11 cellular contexts compared by ENCODE assay signal in the genomic region with DNA sequence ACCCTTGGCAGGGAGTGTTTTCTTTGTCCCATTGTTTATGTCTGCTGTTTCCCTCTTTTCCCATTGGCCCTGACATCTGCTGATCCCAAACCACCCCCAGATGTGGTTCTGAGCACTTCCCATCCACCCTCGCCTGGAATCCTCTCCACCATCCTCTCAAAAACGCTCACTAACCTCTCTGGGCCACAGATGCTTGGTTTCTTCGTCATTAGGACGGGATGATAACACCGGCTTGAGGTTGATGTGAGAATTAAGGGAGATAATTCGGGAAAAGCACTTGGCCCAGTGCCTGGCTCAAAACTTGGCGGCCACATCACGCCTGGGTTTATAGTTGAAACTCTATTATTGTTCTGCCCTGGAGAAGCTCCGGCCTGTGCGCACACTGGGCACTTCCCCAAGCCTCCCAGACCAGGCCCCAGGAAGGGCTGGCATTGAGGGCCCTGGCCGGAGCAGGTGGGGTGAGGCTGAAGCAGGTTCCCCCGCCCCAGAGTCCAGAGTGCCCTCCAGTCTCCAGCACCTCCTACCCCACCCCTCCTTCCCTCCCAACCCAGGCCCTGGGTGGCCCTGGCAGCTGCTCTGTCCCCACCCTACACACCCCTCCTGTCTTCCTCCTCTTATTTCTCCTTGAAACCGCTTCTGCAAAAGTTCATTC.
DNase-seq lines count a peak whose midpoint lies in the region; ATAC-seq and TF ChIP-seq lines count a peak whose summit lies in the region.
"Had no signal": no experiment of that assay in that cellular context is flagged by ENCODE, and none has a peak within 500 bp of the region (broad histone marks: within the 10 kb centered on the region; RNA-seq: fewer than 3 reads in every experiment).

No MANE protein-coding gene starts in this region.

- peak overlapping the region; percentile 43 for H4K91ac ChIP-seq in IMR-90 (ENCODE audit: insufficient read depth, low read depth, low read length)

- no peak overlapping the region for H3K9ac ChIP-seq in IMR-90 (ENCODE audit: low read depth, low read length)
- H3K9ac ChIP-seq: neural progenitor cell had no signal

- peak overlapping the region; percentile 6; the same call in 1 of the 2 replicates for H2BK20ac ChIP-seq in IMR-90 (ENCODE audit: low read depth, low read length)

- no peak overlapping the region for H3K14ac ChIP-seq in IMR-90 (replicated peaks; ENCODE audit: low read depth, low read length)

- H3K79me1 ChIP-seq in IMR-90 (ENCODE audit: low read depth in 1 of 2, low read length in 2 of 2): no peaks in the 10 kb centered on the region

- TF ChIP-seq CTCF in AG10803 (conservative IDR thresholded peaks at IDR 0.05; ENCODE audit: low read length): no peak
- TF ChIP-seq CTCF in IMR-90 (conservative IDR thresholded peaks at IDR 0.05; ENCODE audit: low read depth, low read length): no peak
- TF ChIP-seq CTCF in cardiac fibroblast (IDR thresholded peaks at IDR 0.05; ENCODE audit: low read depth, low read length): no peak
- TF ChIP-seq CTCF in chondrocyte (IDR thresholded peaks at IDR 0.05): no peak

- H2BK120ac ChIP-seq in IMR-90 (ENCODE audit: low read depth, low read length): peak overlapping the region; percentile 50

- ATAC-seq in IMR-90 (ENCODE audit: low read depth): peak; percentile 95

- peak overlapping the region; percentile 0 for H2AFZ ChIP-seq in IMR-90 (replicated peaks; ENCODE audit: low read length, poor library complexity)
- H2AFZ ChIP-seq: neural progenitor cell had no signal

- H3K27me3 ChIP-seq in IMR-90 (ENCODE audit: control insufficient read depth, insufficient read depth, low read length): peaks cover 8% of the 10 kb centered on the region
- H3K27me3 ChIP-seq: neural progenitor cell had no signal

- intact Hi-C loops in IMR-90 (cut with micrococcal nuclease): no loop called here
- intact Hi-C loops in activated T-helper 1 cell treated with anti-CD3 and anti-CD28 coated beads, Interleukin-12 subunit alpha, Interleukin-12 subunit beta, Interleukin-2, Interleukin-4 antibody, amounts not matched to agents 30 ng/mL and 10 ng/mL and 1 ng/mL, durations not matched to agents 14 hours and 24 hours and 36 hours (cut with micrococcal nuclease): no loop called here

- H3K36me3 ChIP-seq in IMR-90 (ENCODE audit: control insufficient read depth, insufficient read depth, low read length): no peaks in the 10 kb centered on the region
- H3K36me3 ChIP-seq: cardiac muscle cell, neural progenitor cell, tibial artery had no signal

- H2AK5ac ChIP-seq in IMR-90 (ENCODE audit: low read depth, low read length): no peak overlapping the region; the same call in 1 of the 2 replicates

- no peak overlapping the region for H3K27ac Mint-ChIP-seq in activated T-helper 1 cell treated with anti-CD3 and anti-CD28 coated beads, Interleukin-12 subunit alpha, Interleukin-12 subunit beta, Interleukin-2, Interleukin-4 antibody, amounts not matched to agents 30 ng/mL and 10 ng/mL and 1 ng/mL, durations not matched to agents 14 hours and 24 hours and 36 hours
- H3K27ac Mint-ChIP-seq in chondrocyte (ENCODE audit: unreplicated experiment): no peak overlapping the region

- 0 out of 3 replicates have a peak overlapping the region, but pooled peaks have one; percentile 66 for H2BK15ac ChIP-seq in IMR-90 (ENCODE audit: low read depth, low read length)

- CTCF ChIA-PET in IMR-90 (lab: Yijun Ruan, JAX): no interaction called here

- no peak overlapping the region for H3K4me2 ChIP-seq in IMR-90 (ENCODE audit: low read depth, low read length)
- H3K4me2 ChIP-seq: neural progenitor cell had no signal

- peak overlapping the region; percentile 63 for H3K4ac ChIP-seq in IMR-90 (ENCODE audit: low read depth, low read length)

- H2AK9ac ChIP-seq in IMR-90 (replicated peaks; ENCODE audit: low read depth, low read length, poor library complexity): no peak overlapping the region

- H4K5ac ChIP-seq in IMR-90 (ENCODE audit: low read depth, low read length): 0 out of 2 replicates have a peak overlapping the region, but pooled peaks have one; percentile 8

- in situ Hi-C loops in IMR-90 (cut with MboI; ENCODE audit: low sequenced_read_pairs): no loop called here

- H3K4me3 ChIP-seq in AG10803 (ENCODE audit: low read length): no peak overlapping the region
- H3K4me3 ChIP-seq in IMR-90 (ENCODE audit: insufficient read depth, low read depth, low read length): no peak overlapping the region
- no peak overlapping the region for H3K4me3 ChIP-seq in cardiac fibroblast (replicated peaks in 1 of 2; ENCODE audit: low read depth in 2 of 2, low read length in 2 of 2)
- H3K4me3 ChIP-seq: cardiac muscle cell, neural progenitor cell, tibial artery had no signal

- no peak overlapping the region for H3K4me3 Mint-ChIP-seq in activated T-helper 1 cell treated with anti-CD3 and anti-CD28 coated beads, Interleukin-12 subunit alpha, Interleukin-12 subunit beta, Interleukin-2, Interleukin-4 antibody, amounts not matched to agents 30 ng/mL and 10 ng/mL and 1 ng/mL, durations not matched to agents 14 hours and 24 hours and 36 hours
- H3K4me3 Mint-ChIP-seq in chondrocyte (ENCODE audit: unreplicated experiment): no peak overlapping the region

- H3K27me3 Mint-ChIP-seq in activated T-helper 1 cell treated with anti-CD3 and anti-CD28 coated beads, Interleukin-12 subunit alpha, Interleukin-12 subunit beta, Interleukin-2, Interleukin-4 antibody, amounts not matched to agents 30 ng/mL and 10 ng/mL and 1 ng/mL, durations not matched to agents 14 hours and 24 hours and 36 hours (ENCODE audit: insufficient read depth): peaks cover 18% of the 10 kb centered on the region
- H3K27me3 Mint-ChIP-seq in chondrocyte (ENCODE audit: low read depth): peaks cover 12% of the 10 kb centered on the region

- no peak; the same call in 1 of the 2 replicates for TF ChIP-seq RAD21 in IMR-90 (IDR thresholded peaks at IDR 0.05; ENCODE audit: low read length)

- peak overlapping the region; percentile 21; the same call in 1 of the 2 replicates for H3K27ac ChIP-seq in IMR-90 (ENCODE audit: insufficient read depth, low read length)
- H3K27ac ChIP-seq: cardiac muscle cell, neural progenitor cell, tibial artery had no signal

- no peak overlapping the region for H3K23ac ChIP-seq in IMR-90 (ENCODE audit: low read depth, low read length)

- dilution Hi-C loops in IMR-90 (cut with HindIII; ENCODE audit: low sequenced_read_pairs, unreplicated experiment): no loop called here

- peak; percentile 96 for DNase-seq in AG10803 (ENCODE audit: low read depth)
- peak; percentile 97 for DNase-seq in IMR-90
- peak; percentile 78 to 98 for DNase-seq in cardiac fibroblast (ENCODE audit: low read depth in 2 of 2)
- DNase-seq in lung microvascular endothelial cell (ENCODE audit: low read depth in 2 of 2): peak; percentile 40 to 47
- DNase-seq in ecto neural progenitor cell (ENCODE audit: low spot score): no peak
- no peak for DNase-seq in HuH-7 (ENCODE audit: low spot score)
- no peak for DNase-seq in activated T-helper 1 cell treated with anti-CD3 and anti-CD28 coated beads, Interleukin-12 subunit alpha, Interleukin-12 subunit beta, Interleukin-2, Interleukin-4 antibody, amounts not matched to agents 30 ng/mL and 10 ng/mL and 1 ng/mL, durations not matched to agents 14 hours and 24 hours and 36 hours (ENCODE audit: low spot score)
- DNase-seq in chondrocyte (ENCODE audit: low spot score): no peak
- DNase-seq: tibial artery had no signal

- no TSS peak for BruUV-seq in IMR-90 (replicated peaks; lab: Mats Ljungman, UMichigan)

- H3K9me1 ChIP-seq in IMR-90 (ENCODE audit: insufficient read depth, low read length): peaks cover 8% of the 10 kb centered on the region

- H3K4me1 Mint-ChIP-seq in activated T-helper 1 cell treated with anti-CD3 and anti-CD28 coated beads, Interleukin-12 subunit alpha, Interleukin-12 subunit beta, Interleukin-2, Interleukin-4 antibody, amounts not matched to agents 30 ng/mL and 10 ng/mL and 1 ng/mL, durations not matched to agents 14 hours and 24 hours and 36 hours (ENCODE audit: low read depth): no peaks in the 10 kb centered on the region
- H3K4me1 Mint-ChIP-seq in chondrocyte (ENCODE audit: low read depth): peaks cover 4% of the 10 kb centered on the region

- H3K36me3 Mint-ChIP-seq in activated T-helper 1 cell treated with anti-CD3 and anti-CD28 coated beads, Interleukin-12 subunit alpha, Interleukin-12 subunit beta, Interleukin-2, Interleukin-4 antibody, amounts not matched to agents 30 ng/mL and 10 ng/mL and 1 ng/mL, durations not matched to agents 14 hours and 24 hours and 36 hours (ENCODE audit: low read depth): no peaks in the 10 kb centered on the region
- no peaks in the 10 kb centered on the region for H3K36me3 Mint-ChIP-seq in chondrocyte (ENCODE audit: low read depth)
- H3K36me3 Mint-ChIP-seq: neural progenitor cell had no signal

- H3K9me3 Mint-ChIP-seq in activated T-helper 1 cell treated with anti-CD3 and anti-CD28 coated beads, Interleukin-12 subunit alpha, Interleukin-12 subunit beta, Interleukin-2, Interleukin-4 antibody, amounts not matched to agents 30 ng/mL and 10 ng/mL and 1 ng/mL, durations not matched to agents 14 hours and 24 hours and 36 hours: no peaks in the 10 kb centered on the region
- no peaks in the 10 kb centered on the region for H3K9me3 Mint-ChIP-seq in chondrocyte (ENCODE audit: low read depth)
- H3K9me3 Mint-ChIP-seq: neural progenitor cell had no signal

- peak overlapping the region; percentile 40 for H2BK5ac ChIP-seq in IMR-90 (ENCODE audit: low read depth, low read length, poor library complexity, severe bottlenecking)

- no peak overlapping the region for H3K18ac ChIP-seq in IMR-90 (ENCODE audit: low read depth, low read length)

- POLR2A ChIA-PET in IMR-90 (lab: Charles Lee; ENCODE audit: unreplicated experiment): no interaction called here

- H3K9me3 ChIP-seq in IMR-90 (ENCODE audit: control insufficient read depth, insufficient read depth, low read length): no peaks in the 10 kb centered on the region
- H3K9me3 ChIP-seq: tibial artery had no signal

- H3K56ac ChIP-seq in IMR-90 (ENCODE audit: extremely low read depth, insufficient read depth, low read length): no peak overlapping the region

- no peak for TF ChIP-seq POLR2A in IMR-90 (IDR thresholded peaks at IDR 0.05; ENCODE audit: low read depth, low read length)

- H4K20me1 ChIP-seq in IMR-90 (ENCODE audit: insufficient read depth, low read length): no peaks in the 10 kb centered on the region

- no CpG with 5 or more reads among the region's 13 CpGs for WGBS in IMR-90 (ENCODE audit: extremely low coverage in 2 of 2, insufficient read length in 1 of 2), 2 experiments

- H4K8ac ChIP-seq in IMR-90 (ENCODE audit: low read depth in 2 of 2, low read length in 2 of 2): peak overlapping the region in 1 of 2 experiments; percentile 63; a peak in 1 of 4 replicates

- peaks cover 12% of the 10 kb centered on the region for H3K4me1 ChIP-seq in IMR-90 (ENCODE audit: control insufficient read depth, insufficient read depth, low read length)
- H3K4me1 ChIP-seq: tibial artery had no signal

TF ChIP-seq in IMR-90, 13 proteins besides CTCF, POLR2A, EP300 and RAD21 (continues in another document):
- TF ChIP-seq SMC3 (IDR thresholded peaks at IDR 0.05; ENCODE audit: low read depth, low read length) (0 out of 2 replicates have a peak, but pooled peaks have one; percentile 1), BHLHE40 (IDR thresholded peaks at IDR 0.05; ENCODE audit: low read depth, low read length) (no peak), FOS (IDR thresholded peaks at IDR 0.05; ENCODE audit: low read depth, low read length) (peak; percentile 47; the same call in 1 of the 2 replicates), RCOR1 (IDR thresholded peaks at IDR 0.05; ENCODE audit: insufficient replicate concordance, low read length) (peak; percentile 80)

Comparison
In these comparisons a context has a peak if more than half of its experiments do, and no peak if none do; other contexts are left out.
1. DNase-seq: peak in AG10803 (single experiment), IMR-90 (single experiment), cardiac fibroblast (2 of 2) and lung microvascular endothelial cell (2 of 2); none in ecto neural progenitor cell (single experiment), HuH-7 (single experiment), activated T-helper 1 cell treated with anti-CD3 and anti-CD28 coated beads, Interleukin-12 subunit alpha, Interleukin-12 subunit beta, Interleukin-2, Interleukin-4 antibody, amounts not matched to agents 30 ng/mL and 10 ng/mL and 1 ng/mL, durations not matched to agents 14 hours and 24 hours and 36 hours (single experiment) and chondrocyte (single experiment).